In the genomic region with DNA sequence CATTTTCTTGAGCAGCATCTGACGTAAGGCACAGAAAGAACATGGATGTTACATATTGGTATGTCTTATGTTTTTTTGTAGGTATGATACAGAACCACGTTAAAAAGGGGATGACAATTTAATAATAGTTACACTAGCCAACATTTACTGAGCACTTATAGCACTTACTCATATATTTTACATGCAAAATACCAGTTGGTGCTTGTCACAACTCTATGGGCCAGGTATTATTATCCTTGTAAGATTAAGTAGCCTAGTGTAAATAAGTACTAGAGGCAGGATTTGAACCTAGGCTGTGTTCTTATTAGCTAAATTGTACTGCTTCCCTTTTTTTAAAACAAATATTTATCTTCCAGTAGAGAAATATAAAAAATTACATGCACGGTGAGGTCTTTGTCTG, we compare ENCODE assay signal across 22 cellular contexts.
DNase-seq lines count a peak whose midpoint lies in the region; ATAC-seq, FAIRE-seq and TF ChIP-seq lines count a peak whose summit lies in the region.
"Had no signal": no experiment of that assay in that cellular context is flagged by ENCODE, and none has a peak within 500 bp of the region (broad histone marks: within the 10 kb centered on the region; RNA-seq: fewer than 3 reads in every experiment).

No MANE protein-coding gene starts in this region.

- H3K4me3 ChIP-seq in bronchial epithelial cell (ENCODE audit: low read depth, low read length) = no peak overlapping the region
- no peak overlapping the region for H3K4me3 ChIP-seq in left lung
- H3K4me3 ChIP-seq: BLaER1 treated with 17β-estradiol and CSF1 and Interleukin-3, amounts not matched to agents 10 nM and 100 nM; GM23338; HAP-1; MG63 had no signal

- TF ChIP-seq CTCF in bronchial epithelial cell (IDR thresholded peaks at IDR 0.05; ENCODE audit: insufficient read depth, low read length, severe bottlenecking) (no peak), left lung (IDR thresholded peaks at IDR 0.05) (no peak)

- H3K27ac ChIP-seq in left lung = no peak overlapping the region
- H3K27ac ChIP-seq: BLaER1 treated with 17β-estradiol and CSF1 and Interleukin-3, amounts not matched to agents 10 nM and 100 nM had no signal

- FAIRE-seq in bronchial epithelial cell (lab: Jason Lieb, UNC) = no peak
- FAIRE-seq: G401.6 had no signal

- no peaks in the 10 kb centered on the region for H3K27me3 ChIP-seq in bronchial epithelial cell (ENCODE audit: control insufficient read depth, insufficient read depth, low read length)
- no peaks in the 10 kb centered on the region for H3K27me3 ChIP-seq in left lung
- H3K27me3 ChIP-seq: BLaER1 treated with 17β-estradiol and CSF1 and Interleukin-3, amounts not matched to agents 10 nM and 100 nM; MG63 had no signal

- peak; percentile 58 for ATAC-seq in left lung
- ATAC-seq: GM23338, T-cell had no signal

- no peaks in the 10 kb centered on the region for H3K9me3 ChIP-seq in left lung
- H3K9me3 ChIP-seq: HAP-1 had no signal

- DNase-seq in NCI-H146 (lab: John Stamatoyannopoulos, UW) (peak; percentile 26), NCI-H146 treated with DMSO at 0.1 percent for 48 hours (lab: John Stamatoyannopoulos, UW; ENCODE audit: unreplicated experiment) (no peak), NCI-H2081 treated with DMSO at 0.1 percent for 48 hours (lab: John Stamatoyannopoulos, UW) (peak; percentile 32), bronchial epithelial cell (ENCODE audit: low read depth) (peak; percentile 74), left lung (no peak), nucleus accumbens (lab: John Stamatoyannopoulos, UW) (no peak), NOMO-1 (lab: John Stamatoyannopoulos, UW; ENCODE audit: unreplicated experiment in 2 of 2) (no peak)
- DNase-seq: CD4-positive, alpha-beta T cell; HFFc6; IMR-90; KG1; MG63; NCI-H1694; NCI-H2107; NCI-H526 treated with DMSO at 0.1 percent for 48 hours; RPMI8226; SHP77; T-cell had no signal

- H3K36me3 ChIP-seq in bronchial epithelial cell (ENCODE audit: control insufficient read depth, insufficient read depth, low read length) (no peaks in the 10 kb centered on the region), left lung (no peaks in the 10 kb centered on the region)
- H3K36me3 ChIP-seq: BLaER1 treated with 17β-estradiol and CSF1 and Interleukin-3, amounts not matched to agents 10 nM and 100 nM; HAP-1 had no signal

- intact Hi-C loops in left lung (cut with DNase I) = no loop called here

- H3K4me1 ChIP-seq in left lung = no peaks in the 10 kb centered on the region
- H3K4me1 ChIP-seq: BLaER1 treated with 17β-estradiol and CSF1 and Interleukin-3, amounts not matched to agents 10 nM and 100 nM; HAP-1 had no signal

Comparison
In these comparisons a context has a peak if more than half of its experiments do, and no peak if none do; other contexts are left out.
1. DNase-seq: peak in NCI-H146 (single experiment), NCI-H2081 treated with DMSO at 0.1 percent for 48 hours (single experiment) and bronchial epithelial cell (single experiment); none in NCI-H146 treated with DMSO at 0.1 percent for 48 hours (single experiment), left lung (0 of 2), nucleus accumbens (0 of 56) and NOMO-1 (0 of 2).